ENCODE assay signal across 32 cellular contexts in the genomic region with DNA sequence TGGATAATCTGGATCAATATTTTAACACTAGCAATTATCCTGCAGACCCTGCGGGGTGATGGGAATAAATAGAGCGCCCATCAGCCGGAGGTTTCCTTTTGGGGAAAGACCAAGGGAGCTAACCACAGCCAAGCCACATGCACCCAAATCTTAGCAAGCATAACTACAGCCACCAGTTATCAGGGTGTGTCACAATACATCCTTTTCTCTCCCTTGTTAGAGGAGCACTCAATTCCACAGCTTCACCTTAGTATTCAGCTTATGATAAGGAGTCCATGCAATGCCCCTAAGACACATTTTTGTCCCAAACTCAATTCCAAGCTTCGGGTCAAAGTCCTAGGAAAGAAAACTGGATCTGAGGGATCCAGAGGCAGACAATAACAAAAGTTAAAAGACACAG.
"Had no signal": no experiment of that assay in that cellular context is flagged by ENCODE, and none has a peak within 500 bp of the region (broad histone marks: within the 10 kb centered on the region; RNA-seq: fewer than 3 reads in every experiment).

No MANE protein-coding gene starts in this region.

- H3K27me3 ChIP-seq: brain microvascular endothelial cell, dorsolateral prefrontal cortex, esophagus muscularis mucosa, gastroesophageal sphincter, heart right ventricle had no signal

- H3K9me3 Mint-ChIP-seq: activated B cell treated with CpG ODN at 0.5 μM for 24 hours; activated CD8-positive, alpha-beta T cell treated with anti-CD3 and anti-CD28 coated beads for 36 hours; activated T-cell treated with anti-CD3 and anti-CD28 coated beads, Interleukin-2, amount 50 U/mL, for 4 hours; activated T-helper 17 cell treated with anti-CD3 and anti-CD28 coated beads, Interleukin-2, amount 50 U/mL, for 72 hours; central memory CD8-positive, alpha-beta T cell; dendritic cell treated with granulocyte-macrophage colony-stimulating factor and Interleukin-4, amounts not matched to agents 40 ng/mL and 50 ng/mL, for 4 days had no signal

- H3K36me3 Mint-ChIP-seq: activated naive CD8-positive, alpha-beta T cell had no signal

- ATAC-seq: activated CD4-positive, CD25-positive, alpha-beta regulatory T cell treated with anti-CD3 and anti-CD28 coated beads, Interleukin-2, amount 50 U/mL, for 24 hours; activated CD8-positive, alpha-beta T cell treated with anti-CD3 and anti-CD28 coated beads for 36 hours; activated T-cell treated with anti-CD3 and anti-CD28 coated beads, Interleukin-2, amount 50 U/mL, for 4 hours; activated T-helper 17 cell treated with anti-CD3 and anti-CD28 coated beads, Interleukin-2, amount 50 U/mL, for 72 hours; gastroesophageal sphincter; heart right ventricle had no signal

- H3K9me3 ChIP-seq: esophagus muscularis mucosa, gastroesophageal sphincter, heart right ventricle had no signal

- H3K27me3 Mint-ChIP-seq: activated naive CD8-positive, alpha-beta T cell; activated T-helper 17 cell treated with anti-CD3 and anti-CD28 coated beads, Interleukin-2, amount 50 U/mL, for 72 hours had no signal

- FAIRE-seq: astrocyte, bronchial epithelial cell, TTC549 had no signal

- H3K4me3 Mint-ChIP-seq: activated B cell treated with CpG ODN at 0.5 μM for 24 hours; activated CD8-positive, alpha-beta T cell treated with anti-CD3 and anti-CD28 coated beads for 36 hours; activated naive CD8-positive, alpha-beta T cell; activated T-cell treated with anti-CD3 and anti-CD28 coated beads, Interleukin-2, amount 50 U/mL, for 4 hours; activated T-helper 17 cell treated with anti-CD3 and anti-CD28 coated beads, Interleukin-2, amount 50 U/mL, for 72 hours; central memory CD8-positive, alpha-beta T cell; dendritic cell treated with granulocyte-macrophage colony-stimulating factor and Interleukin-4, amounts not matched to agents 40 ng/mL and 50 ng/mL, for 4 days had no signal

- H3K4me1 Mint-ChIP-seq: activated T-helper 17 cell treated with anti-CD3 and anti-CD28 coated beads, Interleukin-2, amount 50 U/mL, for 72 hours; central memory CD8-positive, alpha-beta T cell had no signal

- H3K27ac ChIP-seq: brain microvascular endothelial cell, coronary artery, dorsolateral prefrontal cortex, esophagus muscularis mucosa, gastroesophageal sphincter, heart right ventricle, VCaP had no signal

- DNase-seq: activated B cell treated with CpG ODN at 0.5 μM for 24 hours; activated CD4-positive, alpha-beta T cell treated with anti-CD3 and anti-CD28 coated beads for 48 hours; activated CD4-positive, alpha-beta T cell treated with anti-CD3 and anti-CD28 coated beads, Interleukin-2, amount 50 U/mL, for 1 hour; activated CD4-positive, alpha-beta T cell treated with anti-CD3 and anti-CD28 coated beads, Interleukin-2, amount 50 U/mL, for 48 hours; activated CD8-positive, alpha-beta memory T cell treated with anti-CD3 and anti-CD28 coated beads for 24 hours; activated CD8-positive, alpha-beta T cell treated with anti-CD3 and anti-CD28 coated beads for 36 hours; activated effector memory CD4-positive, alpha-beta T cell treated with Interleukin-2 at 50 U/mL for 16 hours; activated gamma-delta T cell treated with Interleukin-2 at 50 U/mL for 16 hours; activated naive CD4-positive, alpha-beta T cell treated with anti-CD3 and anti-CD28 coated beads, Interleukin-2, amount 50 U/mL, for 16 hours; activated naive CD4-positive, alpha-beta T cell treated with Interleukin-2 at 50 U/mL for 16 hours; activated T-cell treated with anti-CD3 and anti-CD28 coated beads, Interleukin-2, amount 50 U/mL, for 4 hours; amniotic stem cell; anterior cingulate cortex; brain microvascular endothelial cell; dorsolateral prefrontal cortex; effector memory CD4-positive, alpha-beta T cell; erythroblast; foreskin melanocyte; heart right ventricle; T-helper 2 cell had no signal

- H3K4me1 ChIP-seq: esophagus muscularis mucosa, gastroesophageal sphincter, heart right ventricle had no signal

- H3K4me3 ChIP-seq: coronary artery, dorsolateral prefrontal cortex, esophagus muscularis mucosa, gastroesophageal sphincter, heart right ventricle had no signal

- H3K27ac Mint-ChIP-seq: activated B cell treated with CpG ODN at 0.5 μM for 24 hours; activated CD8-positive, alpha-beta T cell treated with anti-CD3 and anti-CD28 coated beads for 36 hours; activated naive CD8-positive, alpha-beta T cell; activated T-helper 17 cell treated with anti-CD3 and anti-CD28 coated beads, Interleukin-2, amount 50 U/mL, for 72 hours; dendritic cell treated with granulocyte-macrophage colony-stimulating factor and Interleukin-4, amounts not matched to agents 40 ng/mL and 50 ng/mL, for 4 days had no signal
